17 cellular contexts compared by ENCODE assay signal in genomic region chr6:131017962-131018361, GRCh38. TPM values are rescaled to one million over a fixed set of nuclear protein-coding genes. Genes with fewer than 3 reads are reported as not detected.
DNase-seq lines count a peak whose midpoint lies in the region; ATAC-seq, FAIRE-seq and TF ChIP-seq lines count a peak whose summit lies in the region.
"Had no signal": no experiment of that assay in that cellular context is flagged by ENCODE, and none has a peak within 500 bp of the region (broad histone marks: within the 10 kb centered on the region; RNA-seq: fewer than 3 reads in every experiment).

No MANE protein-coding gene starts in this region.

- H3K9me3 Mint-ChIP-seq in endodermal cell: peaks cover 11% of the 10 kb centered on the region
- H3K9me3 Mint-ChIP-seq in activated T-helper 2 cell treated with anti-CD3 and anti-CD28 coated beads, Interferon-gamma antibody, Interleukin-2, Interleukin-4, amounts not matched to agents 10 μg/mL and 5 μg/mL and 100 μg/mL, durations not matched to agents 14 hours and 24 hours and 36 hours: no peaks in the 10 kb centered on the region
- H3K9me3 Mint-ChIP-seq: CD4-positive, alpha-beta memory T cell had no signal

- intact Hi-C loops in Panc1 (cut with micrococcal nuclease; ENCODE audit: unreplicated experiment) (no loop called here), GM12878 (cut with micrococcal nuclease; ENCODE audit: unreplicated experiment) (no loop called here)
- intact Hi-C loops in activated T-helper 2 cell treated with anti-CD3 and anti-CD28 coated beads, Interferon-gamma antibody, Interleukin-2, Interleukin-4, amounts not matched to agents 10 μg/mL and 5 μg/mL and 100 μg/mL, durations not matched to agents 14 hours and 24 hours and 36 hours (cut with micrococcal nuclease): no loop called here

- no peak for TF ChIP-seq POLR2A in GM12878 (IDR thresholded peaks at IDR 0.05; ENCODE audit: low read depth, low read length)
- no peak for TF ChIP-seq POLR2A in tibial nerve (IDR thresholded peaks at IDR 0.05)

- H3K27me3 Mint-ChIP-seq in endodermal cell (ENCODE audit: insufficient read depth): no peaks in the 10 kb centered on the region
- no peaks in the 10 kb centered on the region for H3K27me3 Mint-ChIP-seq in activated T-helper 2 cell treated with anti-CD3 and anti-CD28 coated beads, Interferon-gamma antibody, Interleukin-2, Interleukin-4, amounts not matched to agents 10 μg/mL and 5 μg/mL and 100 μg/mL, durations not matched to agents 14 hours and 24 hours and 36 hours (ENCODE audit: low read depth)
- H3K27me3 Mint-ChIP-seq: CD4-positive, alpha-beta memory T cell had no signal

- no peak for FAIRE-seq in GM12878 (lab: Jason Lieb, UNC)

- no peak for TF ChIP-seq CTCF in Panc1 (IDR thresholded peaks at IDR 0.05)
- no peak for TF ChIP-seq CTCF in GM12878 (IDR thresholded peaks at IDR 0.05 in 2 of 3, conservative IDR thresholded peaks at IDR 0.05 in 1 of 3; ENCODE audit: control insufficient read depth in 2 of 3, extremely low read depth in 1 of 3, insufficient read depth in 1 of 3, low read depth in 3 of 3, low read length in 3 of 3)
- no peak for TF ChIP-seq CTCF in endodermal cell (conservative IDR thresholded peaks at IDR 0.05)
- no peak for TF ChIP-seq CTCF in tibial nerve (IDR thresholded peaks at IDR 0.05)

- H3K9me3 ChIP-seq in Panc1 (ENCODE audit: control insufficient read depth, insufficient read depth, low read depth, low read length) (no peaks in the 10 kb centered on the region), GM12878 (replicated peaks; ENCODE audit: control insufficient read depth, insufficient read depth, low read length) (no peaks in the 10 kb centered on the region), endodermal cell (ENCODE audit: control insufficient read depth, low read length) (peaks cover 17% of the 10 kb centered on the region), tibial nerve (no peaks in the 10 kb centered on the region)

- no peak for TF ChIP-seq EP300 in GM12878 (IDR thresholded peaks at IDR 0.05; ENCODE audit: borderline replicate concordance in 1 of 2, control insufficient read depth in 1 of 2, low read depth in 2 of 2, low read length in 2 of 2)
- no peak for TF ChIP-seq EP300 in tibial nerve (IDR thresholded peaks at IDR 0.05)

- no peak overlapping the region for H3K4me2 ChIP-seq in GM12878 (ENCODE audit: control insufficient read depth, insufficient read depth)

- SMC1A ChIA-PET in GM12878 (lab: Charles Lee; ENCODE audit: uncharacterized antibody, unreplicated experiment): interaction anchor here (1.1 kb wide), 1 partner anchor 76 kb away, joined by 4 read pairs; no protein-coding TSS in a partner anchor

- H3K9ac ChIP-seq in GM12878 (ENCODE audit: control insufficient read depth, insufficient read depth, low read length) (no peak overlapping the region), endodermal cell (ENCODE audit: extremely low read depth, low read length, poor library complexity, severe bottlenecking) (no peak overlapping the region)

- peaks cover 21% of the 10 kb centered on the region for H3K4me1 Mint-ChIP-seq in endodermal cell
- no peaks in the 10 kb centered on the region for H3K4me1 Mint-ChIP-seq in activated T-helper 2 cell treated with anti-CD3 and anti-CD28 coated beads, Interferon-gamma antibody, Interleukin-2, Interleukin-4, amounts not matched to agents 10 μg/mL and 5 μg/mL and 100 μg/mL, durations not matched to agents 14 hours and 24 hours and 36 hours (ENCODE audit: low read depth)

- H3K27me3 ChIP-seq in Panc1 (ENCODE audit: control insufficient read depth, insufficient read depth, low read length): no peaks in the 10 kb centered on the region
- H3K27me3 ChIP-seq in GM12878 (replicated peaks in 1 of 2; ENCODE audit: control insufficient read depth in 2 of 2, insufficient read depth in 2 of 2, low read length in 1 of 2): no peaks in the 10 kb centered on the region
- no peaks in the 10 kb centered on the region for H3K27me3 ChIP-seq in endodermal cell (ENCODE audit: control insufficient read depth, insufficient read depth, low read length, poor library complexity, severe bottlenecking)
- H3K27me3 ChIP-seq in tibial nerve: no peaks in the 10 kb centered on the region

- no peak overlapping the region for H3K4me3 Mint-ChIP-seq in endodermal cell
- no peak overlapping the region for H3K4me3 Mint-ChIP-seq in activated T-helper 2 cell treated with anti-CD3 and anti-CD28 coated beads, Interferon-gamma antibody, Interleukin-2, Interleukin-4, amounts not matched to agents 10 μg/mL and 5 μg/mL and 100 μg/mL, durations not matched to agents 14 hours and 24 hours and 36 hours (ENCODE audit: low read depth)
- H3K4me3 Mint-ChIP-seq: CD4-positive, alpha-beta memory T cell had no signal

- CTCF ChIA-PET in Panc1 (lab: Charles Lee): no interaction called here
- CTCF ChIA-PET in GM12878 (lab: Yijun Ruan, JAX): interaction anchor here (2.8 kb wide), 1 partner anchor 99 kb away, joined by 8 read pairs; no protein-coding TSS in a partner anchor

- ATAC-seq in Panc1 (0 out of 2 replicates have a peak, but pooled peaks have one; percentile 60), GM12878 (0 out of 3 replicates have a peak, but pooled peaks have one; percentile 19), HG03342 (IDR thresholded peaks at IDR 0.05; ENCODE audit: unreplicated experiment) (no peak)

- no peaks in the 10 kb centered on the region for H3K36me3 ChIP-seq in Panc1 (ENCODE audit: control insufficient read depth, insufficient read depth, low read length)
- H3K36me3 ChIP-seq in GM12878 (ENCODE audit: control insufficient read depth in 2 of 2, insufficient read depth in 2 of 2, low read length in 1 of 2): no peaks in the 10 kb centered on the region
- peaks cover 7% of the 10 kb centered on the region for H3K36me3 ChIP-seq in endodermal cell (ENCODE audit: control insufficient read depth, insufficient read depth, low read length)
- H3K36me3 ChIP-seq in tibial nerve: no peaks in the 10 kb centered on the region

- H3K4me3 ChIP-seq in Panc1 (ENCODE audit: low read depth in 2 of 2, low read length in 2 of 2) (no peak overlapping the region), GM12878 (no peak overlapping the region), endodermal cell (ENCODE audit: low read length) (no peak overlapping the region), tibial nerve (no peak overlapping the region)

- DNase-seq in Panc1 (ENCODE audit: low read depth, low spot score) (no peak), GM12878 (ENCODE audit: low read depth, low spot score) (no peak), endodermal cell (no peak), tibial nerve (ENCODE audit: low spot score in 2 of 2) (no peak), NCI-H1105 treated with DMSO at 0.1 percent for 48 hours (lab: John Stamatoyannopoulos, UW) (no peak)
- no peak for DNase-seq in activated T-helper 2 cell treated with anti-CD3 and anti-CD28 coated beads, Interferon-gamma antibody, Interleukin-2, Interleukin-4, amounts not matched to agents 10 μg/mL and 5 μg/mL and 100 μg/mL, durations not matched to agents 14 hours and 24 hours and 36 hours (ENCODE audit: low spot score)
- DNase-seq: C1 segment of cervical spinal cord; Calu3; CD4-positive, alpha-beta memory T cell; COR-L47; DMS53; DMS79 treated with DMSO at 0.1 percent for 48 hours; GF-D8; GOT3; H7; HCEC 1CT had no signal

- peak overlapping the region; percentile 11 for H3K27ac Mint-ChIP-seq in endodermal cell
- no peak overlapping the region for H3K27ac Mint-ChIP-seq in activated T-helper 2 cell treated with anti-CD3 and anti-CD28 coated beads, Interferon-gamma antibody, Interleukin-2, Interleukin-4, amounts not matched to agents 10 μg/mL and 5 μg/mL and 100 μg/mL, durations not matched to agents 14 hours and 24 hours and 36 hours
- H3K27ac Mint-ChIP-seq: CD4-positive, alpha-beta memory T cell had no signal

- WGBS in GM12878 (ENCODE audit: insufficient coverage, insufficient replicate concordance, low lambda C conversion rate, missing lambda C conversion rate): 97% methylated on average over 3 of the region's 3 CpGs
- WGBS in endodermal cell (ENCODE audit: insufficient coverage in 1 of 2, insufficient read length in 1 of 2), 2 experiments: 67 to 95% methylated on average over 1 to 3 of the region's 3 CpGs
- WGBS in tibial nerve, 2 donors: 96% methylated on average over 3 of the region's 3 CpGs

- RAD21 ChIA-PET in GM12878 (lab: Charles Lee; ENCODE audit: unreplicated experiment): no interaction called here

- no peaks in the 10 kb centered on the region; the same call in 1 of the 2 replicates for H3K79me2 ChIP-seq in GM12878 (ENCODE audit: control insufficient read depth, insufficient read depth, low read length)

- BruUV-seq in Panc1 (replicated peaks; lab: Mats Ljungman, UMichigan): no TSS peak
- no TSS peak for BruUV-seq in GM12878 (replicated peaks; lab: Mats Ljungman, UMichigan)

- H2AFZ ChIP-seq in GM12878 (ENCODE audit: control insufficient read depth, low read depth, low read length): no peak overlapping the region

- in situ Hi-C loops in Panc1 (cut with HindIII; ENCODE audit: low pct_unique_long_range_greater_than_20kb, low sequenced_read_pairs): no loop called here
- in situ Hi-C loops in GM12878 (cut with MboI): no loop called here

- POLR2A ChIA-PET in Panc1 (lab: Charles Lee) (no interaction called here), GM12878 (lab: Charles Lee) (no interaction called here)

- TF ChIP-seq RAD21 in GM12878 (IDR thresholded peaks at IDR 0.05; ENCODE audit: insufficient read depth, low read depth, low read length): no peak

- peak overlapping the region; percentile 45 for H3K27ac ChIP-seq in Panc1 (ENCODE audit: low read length)
- no peak overlapping the region for H3K27ac ChIP-seq in GM12878 (ENCODE audit: control insufficient read depth, insufficient read depth)
- no peak overlapping the region for H3K27ac ChIP-seq in endodermal cell (ENCODE audit: low read depth, low read length)
- peak overlapping the region in 3 of 4 donors; percentile 3 to 50 (median 31) for H3K27ac ChIP-seq in tibial nerve

- H4K20me1 ChIP-seq in GM12878 (ENCODE audit: control insufficient read depth, insufficient read depth): no peaks in the 10 kb centered on the region

- peaks cover 13% of the 10 kb centered on the region for H3K36me3 Mint-ChIP-seq in endodermal cell (ENCODE audit: low read depth)
- no peaks in the 10 kb centered on the region for H3K36me3 Mint-ChIP-seq in activated T-helper 2 cell treated with anti-CD3 and anti-CD28 coated beads, Interferon-gamma antibody, Interleukin-2, Interleukin-4, amounts not matched to agents 10 μg/mL and 5 μg/mL and 100 μg/mL, durations not matched to agents 14 hours and 24 hours and 36 hours (ENCODE audit: low read depth)
- H3K36me3 Mint-ChIP-seq: CD4-positive, alpha-beta memory T cell had no signal

- peaks cover 45% of the 10 kb centered on the region for H3K4me1 ChIP-seq in Panc1 (ENCODE audit: control insufficient read depth, insufficient read depth, low read length)
- no peaks in the 10 kb centered on the region for H3K4me1 ChIP-seq in GM12878 (ENCODE audit: control insufficient read depth, insufficient read depth, low read length)
- no peaks in the 10 kb centered on the region for H3K4me1 ChIP-seq in endodermal cell (ENCODE audit: control insufficient read depth, insufficient read depth, low read length)
- peaks cover 2 to 50% (median 26%) of the 10 kb centered on the region in 4 donors for H3K4me1 ChIP-seq in tibial nerve

RNA-seq across cellular contexts. Expression of gene EPB41L2, which starts 45.1 kb away (rescaled TPM):
- total RNA-seq in Panc1 (2021; ENCODE audit: unreplicated experiment): 199 TPM
- 122 TPM for polyA plus RNA-seq in Panc1 (2012; ENCODE audit: insufficient read length)
- 200 and 217 TPM in 2 replicates for total RNA-seq in GM12878 (2013; cell fraction: nucleolus; rRNA removed)
- total RNA-seq in GM12878 (2014; rRNA removed): 16.9 and 17.8 TPM in 2 replicates
- 18.3 and 18.9 TPM in 2 replicates for total RNA-seq in GM12878 (2014; rRNA removed; fragmentation: Illumina TruSeq; extraction: Trizol)
- 24.6 and 35.9 TPM in 2 replicates for total RNA-seq in GM12878 (2021)
- polyA plus RNA-seq in GM12878 (2011; ENCODE audit: low read depth): 13.8 TPM
- 41.6 and 53.5 TPM in 2 replicates for polyA plus RNA-seq in GM12878 (2011; rRNA removed)
- 33.8 and 46.2 TPM in 2 replicates for polyA plus RNA-seq in GM12878 (2011; cell fraction: cytosol; rRNA removed)
- polyA plus RNA-seq in GM12878 (2011; cell fraction: nucleus; rRNA removed): 49.6 and 64.8 TPM in 2 replicates
- 18.9 and 22.3 TPM in 2 replicates for polyA plus RNA-seq in GM12878 (2012)
- 33.6 and 37.7 TPM in 2 replicates for polyA plus RNA-seq in GM12878 (2014; fragmentation: Illumina TruSeq; extraction: Trizol)
- polyA plus RNA-seq in GM12878 (2014; fragmentation: Nextera tagmentation; extraction: Ambion mirVana): 10 to 100 TPM in 1 of 2 experiments, 1 to 10 TPM in 1; 7.4 to 10.3 TPM
- polyA plus RNA-seq in GM12878 (2014; rRNA removed): 19.1 and 19.5 TPM in 2 replicates
- polyA plus RNA-seq in GM12878 (2016; fragmentation: Nextera tagmentation; extraction: Ambion mirVana): 10 to 100 TPM; 18.8 to 21.2 TPM
- polyA minus RNA-seq in GM12878 (2011; rRNA and poly(A)+ RNA removed): 77.2 and 83.8 TPM in 2 replicates
- 22.1 and 31.7 TPM in 2 replicates for polyA minus RNA-seq in GM12878 (2011; cell fraction: cytosol; rRNA and poly(A)+ RNA removed)
- 48.2 and 75.6 TPM in 2 replicates for polyA minus RNA-seq in GM12878 (2011; cell fraction: nucleus; rRNA and poly(A)+ RNA removed)
- 100 to 1,000 TPM; 160 to 189 TPM for total RNA-seq in endodermal cell
- polyA plus RNA-seq in endodermal cell (2013, experiment 1 of 2): 62.9 TPM
- 65.7 TPM for polyA plus RNA-seq in endodermal cell (2013, experiment 2 of 2)
- total RNA-seq in tibial nerve: 100 to 1,000 TPM; 190 to 321 (median 265) TPM
- total RNA-seq in activated T-helper 2 cell treated with anti-CD3 and anti-CD28 coated beads, Interferon-gamma antibody, Interleukin-2, Interleukin-4, amounts not matched to agents 10 μg/mL and 5 μg/mL and 100 μg/mL, durations not matched to agents 14 hours and 24 hours and 36 hours: 20.8 and 26.9 TPM in 2 replicates

Comparison
In these comparisons a context has a peak if more than half of its experiments do, and no peak if none do; other contexts are left out.
1. H3K27ac ChIP-seq: peak in Panc1 (single experiment) and tibial nerve (3 of 4); none in GM12878 (single experiment) and endodermal cell (single experiment).